Comparison of ENCODE assay signal across 2 cellular contexts in the genomic region with DNA sequence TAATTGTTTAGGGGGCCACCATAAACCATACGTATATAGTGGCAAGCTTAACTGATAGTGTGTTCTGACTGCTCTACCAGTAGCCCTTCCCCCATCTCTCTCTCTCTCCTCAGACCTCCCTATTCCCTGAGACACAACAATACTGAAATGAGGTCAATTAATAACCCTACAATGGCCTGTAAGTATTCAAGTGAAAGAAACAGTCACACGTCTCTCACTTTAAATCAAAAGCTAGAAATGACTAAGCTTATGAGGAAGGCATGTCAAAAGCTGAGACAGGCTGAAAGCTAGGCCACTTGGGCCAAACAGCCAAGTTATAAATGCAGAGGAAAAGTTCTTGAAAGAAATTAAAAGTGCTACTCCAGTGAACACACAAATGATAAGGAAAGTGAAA.
TF ChIP-seq lines count a peak whose summit lies in the region.

No MANE protein-coding gene starts in this region.

TF ChIP-seq in HEK293, 187 proteins besides CTCF, POLR2A, EP300 and RAD21 (continued from another document):
- TF ChIP-seq ZNF324 (tag by site-specific recombination; IDR thresholded peaks at IDR 0.05) (no peak), ZNF830 (tag by site-specific recombination; IDR thresholded peaks at IDR 0.05; ENCODE audit: low read depth) (no peak)

TF ChIP-seq in GM23338, 12 proteins besides CTCF, POLR2A, EP300 and RAD21 (continued from another document):
- TF ChIP-seq, protein P1, sequence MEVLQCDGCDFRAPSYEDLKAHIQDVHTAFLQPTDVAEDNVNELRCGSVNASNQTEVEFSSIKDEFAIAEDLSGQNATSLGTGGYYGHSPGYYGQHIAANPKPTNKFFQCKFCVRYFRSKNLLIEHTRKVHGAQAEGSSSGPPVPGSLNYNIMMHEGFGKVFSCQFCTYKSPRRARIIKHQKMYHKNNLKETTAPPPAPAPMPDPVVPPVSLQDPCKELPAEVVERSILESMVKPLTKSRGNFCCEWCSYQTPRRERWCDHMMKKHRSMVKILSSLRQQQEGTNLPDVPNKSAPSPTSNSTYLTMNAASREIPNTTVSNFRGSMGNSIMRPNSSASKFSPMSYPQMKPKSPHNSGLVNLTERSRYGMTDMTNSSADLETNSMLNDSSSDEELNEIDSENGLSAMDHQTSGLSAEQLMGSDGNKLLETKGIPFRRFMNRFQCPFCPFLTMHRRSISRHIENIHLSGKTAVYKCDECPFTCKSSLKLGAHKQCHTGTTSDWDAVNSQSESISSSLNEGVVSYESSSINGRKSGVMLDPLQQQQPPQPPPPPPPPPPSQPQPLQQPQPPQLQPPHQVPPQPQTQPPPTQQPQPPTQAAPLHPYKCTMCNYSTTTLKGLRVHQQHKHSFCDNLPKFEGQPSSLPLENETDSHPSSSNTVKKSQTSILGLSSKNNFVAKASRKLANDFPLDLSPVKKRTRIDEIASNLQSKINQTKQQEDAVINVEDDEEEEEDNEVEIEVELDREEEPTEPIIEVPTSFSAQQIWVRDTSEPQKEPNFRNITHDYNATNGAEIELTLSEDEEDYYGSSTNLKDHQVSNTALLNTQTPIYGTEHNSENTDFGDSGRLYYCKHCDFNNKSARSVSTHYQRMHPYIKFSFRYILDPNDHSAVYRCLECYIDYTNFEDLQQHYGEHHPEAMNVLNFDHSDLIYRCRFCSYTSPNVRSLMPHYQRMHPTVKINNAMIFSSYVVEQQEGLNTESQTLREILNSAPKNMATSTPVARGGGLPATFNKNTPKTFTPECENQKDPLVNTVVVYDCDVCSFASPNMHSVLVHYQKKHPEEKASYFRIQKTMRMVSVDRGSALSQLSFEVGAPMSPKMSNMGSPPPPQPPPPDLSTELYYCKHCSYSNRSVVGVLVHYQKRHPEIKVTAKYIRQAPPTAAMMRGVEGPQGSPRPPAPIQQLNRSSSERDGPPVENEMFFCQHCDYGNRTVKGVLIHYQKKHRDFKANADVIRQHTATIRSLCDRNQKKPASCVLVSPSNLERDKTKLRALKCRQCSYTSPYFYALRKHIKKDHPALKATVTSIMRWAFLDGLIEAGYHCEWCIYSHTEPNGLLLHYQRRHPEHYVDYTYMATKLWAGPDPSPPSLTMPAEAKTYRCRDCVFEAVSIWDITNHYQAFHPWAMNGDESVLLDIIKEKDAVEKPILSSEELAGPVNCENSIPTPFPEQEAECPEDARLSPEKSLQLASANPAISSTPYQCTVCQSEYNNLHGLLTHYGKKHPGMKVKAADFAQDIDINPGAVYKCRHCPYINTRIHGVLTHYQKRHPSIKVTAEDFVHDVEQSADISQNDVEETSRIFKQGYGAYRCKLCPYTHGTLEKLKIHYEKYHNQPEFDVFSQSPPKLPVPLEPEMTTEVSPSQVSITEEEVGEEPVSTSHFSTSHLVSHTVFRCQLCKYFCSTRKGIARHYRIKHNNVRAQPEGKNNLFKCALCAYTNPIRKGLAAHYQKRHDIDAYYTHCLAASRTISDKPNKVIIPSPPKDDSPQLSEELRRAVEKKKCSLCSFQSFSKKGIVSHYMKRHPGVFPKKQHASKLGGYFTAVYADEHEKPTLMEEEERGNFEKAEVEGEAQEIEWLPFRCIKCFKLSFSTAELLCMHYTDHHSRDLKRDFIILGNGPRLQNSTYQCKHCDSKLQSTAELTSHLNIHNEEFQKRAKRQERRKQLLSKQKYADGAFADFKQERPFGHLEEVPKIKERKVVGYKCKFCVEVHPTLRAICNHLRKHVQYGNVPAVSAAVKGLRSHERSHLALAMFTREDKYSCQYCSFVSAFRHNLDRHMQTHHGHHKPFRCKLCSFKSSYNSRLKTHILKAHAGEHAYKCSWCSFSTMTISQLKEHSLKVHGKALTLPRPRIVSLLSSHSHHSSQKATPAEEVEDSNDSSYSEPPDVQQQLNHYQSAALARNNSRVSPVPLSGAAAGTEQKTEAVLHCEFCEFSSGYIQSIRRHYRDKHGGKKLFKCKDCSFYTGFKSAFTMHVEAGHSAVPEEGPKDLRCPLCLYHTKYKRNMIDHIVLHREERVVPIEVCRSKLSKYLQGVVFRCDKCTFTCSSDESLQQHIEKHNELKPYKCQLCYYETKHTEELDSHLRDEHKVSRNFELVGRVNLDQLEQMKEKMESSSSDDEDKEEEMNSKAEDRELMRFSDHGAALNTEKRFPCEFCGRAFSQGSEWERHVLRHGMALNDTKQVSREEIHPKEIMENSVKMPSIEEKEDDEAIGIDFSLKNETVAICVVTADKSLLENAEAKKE (CRISPR knock-in tag; IDR thresholded peaks at IDR 0.05): no peak
- TF ChIP-seq ZNF331 (CRISPR knock-in tag; IDR thresholded peaks at IDR 0.05; ENCODE audit: low read depth): no peak
- TF ChIP-seq STAT1 (IDR thresholded peaks at IDR 0.05; ENCODE audit: unreplicated experiment): no peak
